Comparison of ENCODE assay signal across 10 cellular contexts in the genomic region with DNA sequence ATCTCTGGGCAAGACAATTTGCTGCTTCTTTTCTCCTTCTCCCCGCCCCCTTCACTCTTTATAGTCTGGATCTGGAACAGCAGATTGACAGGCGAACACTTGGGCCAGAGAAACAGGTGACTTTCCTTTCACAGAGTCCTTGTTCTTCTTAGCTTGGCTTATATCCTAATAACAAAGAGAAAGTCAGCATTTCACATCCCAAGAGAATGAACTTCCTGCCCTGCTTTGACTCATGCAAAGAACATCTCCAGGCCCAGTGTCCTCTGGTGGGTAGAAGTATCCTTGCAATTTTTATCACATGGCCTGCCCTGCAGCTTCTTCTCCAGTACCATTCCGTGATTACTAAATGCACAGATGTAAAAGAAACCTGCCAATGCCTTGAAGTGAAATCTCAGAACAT.
DNase-seq lines count a peak whose midpoint lies in the region; ATAC-seq and TF ChIP-seq lines count a peak whose summit lies in the region.
"Had no signal": no experiment of that assay in that cellular context is flagged by ENCODE, and none has a peak within 500 bp of the region (broad histone marks: within the 10 kb centered on the region; RNA-seq: fewer than 3 reads in every experiment).

No MANE protein-coding gene starts in this region.

- ATAC-seq in left lung = peak; percentile 59
- no peak for ATAC-seq in GM19397 (IDR thresholded peaks at IDR 0.05; ENCODE audit: unreplicated experiment)

- DNase-seq in ACHN (peak; percentile 93), LNCaP clone FGC (ENCODE audit: low read depth) (peak; percentile 67), dermis blood vessel endothelial cell (peak; percentile 83), left lung (no peak), midbrain (lab: John Stamatoyannopoulos, UW) (no peak), ureter (ENCODE audit: low spot score) (no peak), GM13976 (ENCODE audit: low spot score) (no peak)
- DNase-seq: NCI-H748 treated with DMSO at 0.1 percent for 48 hours had no signal

- H3K27ac ChIP-seq in left lung = no peak overlapping the region
- H3K27ac ChIP-seq: BLaER1 had no signal

- H3K9me3 ChIP-seq in left lung = peaks cover 0 to 2% of the 10 kb centered on the region in 2 donors
- H3K9me3 ChIP-seq: BLaER1 had no signal

- TF ChIP-seq CTCF in LNCaP clone FGC (IDR thresholded peaks at IDR 0.05; ENCODE audit: control insufficient read depth, extremely low read depth, insufficient read depth) = no peak
- no peak for TF ChIP-seq CTCF in left lung (IDR thresholded peaks at IDR 0.05)
- no peak for TF ChIP-seq CTCF in GM13976 (IDR thresholded peaks at IDR 0.05; ENCODE audit: borderline replicate concordance, control extremely low read depth, extremely low read depth, insufficient read depth, missing control alignments)

- H3K4me3 ChIP-seq in LNCaP clone FGC (ENCODE audit: low read depth, low read length) = no peak overlapping the region
- no peak overlapping the region for H3K4me3 ChIP-seq in left lung
- H3K4me3 ChIP-seq: BLaER1 had no signal

- H3K36me3 ChIP-seq in left lung = no peaks in the 10 kb centered on the region
- H3K36me3 ChIP-seq: BLaER1 had no signal

- intact Hi-C loops in left lung (cut with DNase I) = no loop called here

- in situ Hi-C loops in ACHN (cut with HindIII; ENCODE audit: low pct_ligation_motif_present, low pct_unique_long_range_greater_than_20kb, low sequenced_read_pairs) = no loop called here
- in situ Hi-C loops in GM13976 (cut with MboI; ENCODE audit: low sequenced_read_pairs, unreplicated experiment) = no loop called here

- H3K27me3 ChIP-seq in left lung = no peaks in the 10 kb centered on the region
- H3K27me3 ChIP-seq: BLaER1 had no signal

- no peaks in the 10 kb centered on the region for H3K4me1 ChIP-seq in left lung

Comparison
In these comparisons a context has a peak if more than half of its experiments do, and no peak if none do; other contexts are left out.
1. DNase-seq: peak in ACHN (single experiment), LNCaP clone FGC (single experiment) and dermis blood vessel endothelial cell (single experiment); none in left lung (0 of 2), midbrain (single experiment), ureter (single experiment) and GM13976 (single experiment).